8 cellular contexts compared by ENCODE assay signal in the genomic region with DNA sequence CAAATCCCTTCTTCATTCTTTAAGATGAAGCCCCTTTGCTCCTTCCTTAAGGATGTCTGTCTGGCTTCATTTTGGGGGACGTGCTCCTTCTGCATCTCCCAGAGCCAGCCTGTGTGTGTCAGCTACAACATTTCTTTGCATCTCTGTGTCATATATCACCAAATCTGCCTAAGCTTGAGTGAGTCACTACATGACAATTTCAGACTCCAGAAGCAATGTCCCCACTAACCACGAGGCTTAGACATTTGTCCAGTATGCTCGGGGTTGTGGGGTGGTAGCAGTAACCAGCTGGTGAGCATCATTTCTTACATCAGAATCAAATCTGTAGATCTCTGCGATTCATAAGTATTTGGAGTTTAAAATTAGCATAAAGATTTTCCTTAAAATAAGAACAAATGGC. TPM values are rescaled to one million over a fixed set of nuclear protein-coding genes. Genes with fewer than 3 reads are reported as not detected.
"Had no signal": no experiment of that assay in that cellular context is flagged by ENCODE, and none has a peak within 500 bp of the region (broad histone marks: within the 10 kb centered on the region; RNA-seq: fewer than 3 reads in every experiment).

No MANE protein-coding gene starts in this region.

RNA-seq across cellular contexts. Expression of a gene that starts 54.8 kb away (rescaled TPM):
- total RNA-seq: activated CD8-positive, alpha-beta memory T cell treated with anti-CD3 and anti-CD28 coated beads for 36 hours; activated CD8-positive, alpha-beta T cell treated with anti-CD3 and anti-CD28 coated beads for 36 hours; activated naive CD8-positive, alpha-beta T cell treated with anti-CD3 and anti-CD28 coated beads, Interleukin-2, amount 10 ng/mL, durations not matched to agents 7 days and 5 days; activated T-cell treated with anti-CD3 and anti-CD28 coated beads, Interleukin-2, amount 50 U/mL, for 72 hours; ascending aorta; body of pancreas; bronchial epithelial cell; Right ventricle myocardium inferior had no signal
